Comparison of ENCODE assay signal across 8 cellular contexts in the genomic region with DNA sequence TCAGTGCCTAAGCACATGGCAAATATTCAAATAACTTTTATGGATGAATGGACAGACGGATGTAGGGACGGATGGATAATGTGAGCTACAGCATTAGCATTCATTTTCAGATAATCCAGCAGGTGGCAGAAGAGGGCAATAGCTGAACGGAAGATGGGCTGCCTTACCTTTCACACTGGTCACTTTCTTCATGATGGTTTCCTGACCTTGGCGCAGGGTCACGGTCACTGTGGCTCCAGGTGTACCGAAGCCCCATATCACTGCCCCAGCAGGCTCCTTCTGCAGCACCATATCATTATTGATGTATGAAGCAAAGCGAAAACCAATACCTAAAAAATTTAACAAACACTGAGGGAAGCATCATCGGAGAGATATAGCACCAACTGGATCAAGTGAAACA. TPM values are rescaled to one million over a fixed set of nuclear protein-coding genes. Genes with fewer than 3 reads are reported as not detected.
DNase-seq lines count a peak whose midpoint lies in the region; ATAC-seq lines count a peak whose summit lies in the region.

No MANE protein-coding gene starts in this region.

- DNase-seq in stimulated activated CD4-positive, alpha-beta T cell treated with anti-CD3 and anti-CD28 coated beads, Interleukin-12 subunit alpha, Interleukin-12 subunit beta, amount 100 ng/mL, for 4 hours, result peak; percentile 6
- DNase-seq in stimulated activated CD4-positive, alpha-beta T cell treated with anti-CD3 and anti-CD28 coated beads, Interleukin-4, amount 100 ng/mL, for 1 hour, result no peak
- DNase-seq in NCI-H526 (lab: John Stamatoyannopoulos, UW), result peak; percentile 86 to 93
- DNase-seq in activated CD4-positive, alpha-beta memory T cell treated with anti-CD3 and anti-CD28 coated beads, Interleukin-2, amount 10 ng/mL, durations not matched to agents 7 days and 5 days, result peak; percentile 50
- peak; percentile 62 for DNase-seq in fibroblast of peridontal ligament (ENCODE audit: extremely low read depth)
- DNase-seq in pons (ENCODE audit: low spot score), result peak; percentile 54

- POLR2A ChIA-PET in activated CD4-positive, alpha-beta memory T cell treated with anti-CD3 and anti-CD28 coated beads, Interleukin-2, amount 10 ng/mL, durations not matched to agents 7 days and 5 days (lab: Charles Lee), result interaction anchor here (1.3 to 2.8 kb wide), 3 partner anchors 94 to 168 kb away, joined by 3 to 14 read pairs (median 13); a partner anchor contains a TSS

- CTCF ChIA-PET in activated CD4-positive, alpha-beta memory T cell treated with anti-CD3 and anti-CD28 coated beads, Interleukin-2, amount 10 ng/mL, durations not matched to agents 7 days and 5 days (lab: Charles Lee), result interaction anchor here (0.8 to 4.3 kb wide), 33 partner anchors 10 to 207 kb away, joined by 3 to 72 read pairs (median 6); a partner anchor contains a TSS

- peaks cover 28% of the 10 kb centered on the region for H3K4me1 Mint-ChIP-seq in activated CD4-positive, alpha-beta memory T cell treated with anti-CD3 and anti-CD28 coated beads, Interleukin-2, amount 10 ng/mL, durations not matched to agents 7 days and 5 days

- peaks cover 3% of the 10 kb centered on the region for H3K36me3 Mint-ChIP-seq in activated CD4-positive, alpha-beta memory T cell treated with anti-CD3 and anti-CD28 coated beads, Interleukin-2, amount 10 ng/mL, durations not matched to agents 7 days and 5 days (ENCODE audit: low read depth)

- no peak overlapping the region for H3K27ac Mint-ChIP-seq in activated CD4-positive, alpha-beta memory T cell treated with anti-CD3 and anti-CD28 coated beads, Interleukin-2, amount 10 ng/mL, durations not matched to agents 7 days and 5 days

- ATAC-seq in HG02870 (IDR thresholded peaks at IDR 0.05; ENCODE audit: unreplicated experiment), result peak; percentile 33
- no peak for ATAC-seq in HG02884 (IDR thresholded peaks at IDR 0.05; ENCODE audit: unreplicated experiment)

- peaks cover 3% of the 10 kb centered on the region for H3K9me3 Mint-ChIP-seq in activated CD4-positive, alpha-beta memory T cell treated with anti-CD3 and anti-CD28 coated beads, Interleukin-2, amount 10 ng/mL, durations not matched to agents 7 days and 5 days

- H3K27me3 Mint-ChIP-seq in activated CD4-positive, alpha-beta memory T cell treated with anti-CD3 and anti-CD28 coated beads, Interleukin-2, amount 10 ng/mL, durations not matched to agents 7 days and 5 days, result no peaks in the 10 kb centered on the region

- no peak overlapping the region for H3K4me3 Mint-ChIP-seq in activated CD4-positive, alpha-beta memory T cell treated with anti-CD3 and anti-CD28 coated beads, Interleukin-2, amount 10 ng/mL, durations not matched to agents 7 days and 5 days

RNA-seq across cellular contexts. Expression of a gene that starts 4.3 kb away (rescaled TPM):
- 1 to 10 TPM; 5.1 to 8.2 TPM for total RNA-seq in activated CD4-positive, alpha-beta memory T cell treated with anti-CD3 and anti-CD28 coated beads, Interleukin-2, amount 10 ng/mL, durations not matched to agents 7 days and 5 days

RNA-seq across cellular contexts. Expression of a gene that starts 4.5 kb away (rescaled TPM):
- total RNA-seq in activated CD4-positive, alpha-beta memory T cell treated with anti-CD3 and anti-CD28 coated beads, Interleukin-2, amount 10 ng/mL, durations not matched to agents 7 days and 5 days, result 1 to 10 TPM; 3.4 to 3.8 TPM

RNA-seq across cellular contexts. Expression of a gene that starts 46.5 kb away (rescaled TPM):
- 10 to 100 TPM; 41.4 to 50.6 TPM for total RNA-seq in activated CD4-positive, alpha-beta memory T cell treated with anti-CD3 and anti-CD28 coated beads, Interleukin-2, amount 10 ng/mL, durations not matched to agents 7 days and 5 days

RNA-seq across cellular contexts. Expression of a gene that starts 58.0 kb away (rescaled TPM):
- total RNA-seq in activated CD4-positive, alpha-beta memory T cell treated with anti-CD3 and anti-CD28 coated beads, Interleukin-2, amount 10 ng/mL, durations not matched to agents 7 days and 5 days, result not detected
